ENCODE assay signal across 8 cellular contexts in the genomic region with DNA sequence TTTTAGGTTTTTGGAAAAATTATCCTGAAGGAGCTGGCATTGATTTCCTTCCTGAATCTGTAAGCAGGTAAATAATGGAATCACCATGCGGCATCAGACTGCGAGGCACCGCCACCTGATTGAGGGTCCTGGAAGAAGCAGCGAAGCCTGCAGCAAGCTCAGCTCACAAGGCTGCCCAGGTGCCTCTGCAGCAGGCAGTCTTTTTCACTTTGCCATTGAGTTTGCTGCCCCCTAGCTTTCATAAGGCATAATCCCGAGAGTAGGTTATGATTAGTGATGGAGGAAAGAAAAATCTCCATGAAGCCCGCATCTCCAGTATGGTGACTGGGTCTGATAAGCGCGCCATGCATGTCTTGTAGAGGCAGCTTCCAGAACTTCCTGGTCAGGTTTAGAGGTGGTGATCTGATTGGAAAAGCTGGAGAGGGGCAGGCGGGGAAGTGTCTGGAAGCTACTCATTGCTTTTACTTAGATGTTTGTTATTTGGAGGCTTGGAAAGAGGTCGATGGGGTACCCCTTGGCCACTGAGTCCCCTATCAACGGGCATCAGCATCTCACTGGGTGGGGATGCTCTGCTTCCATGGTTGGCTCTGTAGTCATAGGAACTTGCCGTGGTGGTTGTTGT. TPM values are rescaled to one million over a fixed set of nuclear protein-coding genes. Genes with fewer than 3 reads are reported as not detected.
DNase-seq lines count a peak whose midpoint lies in the region; TF ChIP-seq lines count a peak whose summit lies in the region.

No MANE protein-coding gene starts in this region.

- in situ Hi-C loops in astrocyte of the cerebellum (cut with HindIII; ENCODE audit: low sequenced_read_pairs) = no loop called here

- no peak overlapping the region for H3K27ac ChIP-seq in 22Rv1
- H3K27ac ChIP-seq in OCI-LY7 (ENCODE audit: low read depth, low read length, poor library complexity, severe bottlenecking) = no peak overlapping the region
- H3K27ac ChIP-seq in spleen = no peak overlapping the region

- no peaks in the 10 kb centered on the region for H3K27me3 ChIP-seq in spleen (replicated peaks in 1 of 7)

- H3K9me3 ChIP-seq in OCI-LY7 (ENCODE audit: low read length) (no peaks in the 10 kb centered on the region), spleen (no peaks in the 10 kb centered on the region)

- H3K4me2 ChIP-seq in OCI-LY7 (ENCODE audit: low read length) = no peak overlapping the region

- TF ChIP-seq POLR2A in spleen (IDR thresholded peaks at IDR 0.05) = no peak

- no peaks in the 10 kb centered on the region for H3K9me2 ChIP-seq in OCI-LY7 (ENCODE audit: insufficient read depth, low read length)

- peak; percentile 81 for TF ChIP-seq CTCF in 22Rv1 (IDR thresholded peaks at IDR 0.05)
- peak; percentile 91 for TF ChIP-seq CTCF in OCI-LY7 (conservative IDR thresholded peaks at IDR 0.05; ENCODE audit: low read length)
- TF ChIP-seq CTCF in astrocyte of the cerebellum (IDR thresholded peaks at IDR 0.05; ENCODE audit: low read depth, low read length, missing control alignments) = peak; percentile 83
- peak in 10 of 11 experiments; percentile 47 to 77 (median 70) for TF ChIP-seq CTCF in spleen (IDR thresholded peaks at IDR 0.05 in 8 of 11, conservative IDR thresholded peaks at IDR 0.05 in 3 of 11)

- no peak overlapping the region for H2AFZ ChIP-seq in OCI-LY7 (ENCODE audit: low read length)

- CTCF ChIA-PET in OCI-LY7 (lab: Charles Lee; ENCODE audit: unreplicated experiment) = interaction anchor here (0.6 to 1.5 kb wide), 8 partner anchors 12 to 464 kb away, joined by 3 to 6 read pairs (median 4); no protein-coding TSS in a partner anchor

- DNase-seq in ELF-1 (ENCODE audit: low read depth, low spot score) = peak; percentile 70
- peak; percentile 67 for DNase-seq in HuH-7 (ENCODE audit: low spot score)
- peak; percentile 82 for DNase-seq in OCI-LY7 (ENCODE audit: low spot score)
- peak; percentile 43 for DNase-seq in astrocyte of the cerebellum (ENCODE audit: low read depth)
- DNase-seq in iPS DF 19.7 (ENCODE audit: low read depth, low spot score) = peak; percentile 48
- DNase-seq in spleen = no peak
- DNase-seq in effector CD8-positive, alpha-beta T cell (lab: John Stamatoyannopoulos, UW) = no peak

- POLR2A ChIA-PET in OCI-LY7 (lab: Charles Lee) = interaction anchor here (0.6 to 2.3 kb wide), 16 partner anchors 10 to 434 kb away, joined by 3 to 16 read pairs (median 3); no protein-coding TSS in a partner anchor

- 48 to 57% (median 56%) methylated on average over 12 of the region's 12 CpGs for WGBS in spleen, 5 donors

- intact Hi-C loops in OCI-LY7 (cut with micrococcal nuclease; ENCODE audit: unreplicated experiment) = loop anchor here (1.0 to 10.0 kb wide), 5 partner anchors 51 to 461 kb away; no protein-coding TSS in a partner anchor
- intact Hi-C loops in spleen (cut with DNase I; ENCODE audit: low total_unique reads) = loop anchor here (5.0 kb wide), 1 partner anchor 313 kb away; no protein-coding TSS in a partner anchor

- H3K4me3 ChIP-seq in OCI-LY7 (ENCODE audit: low read depth, low read length, poor library complexity, severe bottlenecking) (no peak overlapping the region), astrocyte of the cerebellum (ENCODE audit: low read depth, low read length) (no peak overlapping the region), spleen (no peak overlapping the region)

- H3K36me3 ChIP-seq in OCI-LY7 (ENCODE audit: insufficient read depth, low read length) = no peaks in the 10 kb centered on the region
- H3K36me3 ChIP-seq in spleen = no peaks in the 10 kb centered on the region

- no peaks in the 10 kb centered on the region for H4K20me1 ChIP-seq in OCI-LY7 (ENCODE audit: insufficient read depth, low read length)

- no peaks in the 10 kb centered on the region for H3K79me2 ChIP-seq in OCI-LY7 (ENCODE audit: insufficient read depth, low read depth, low read length)

- BruUV-seq in OCI-LY7 (replicated peaks; lab: Mats Ljungman, UMichigan) = no TSS peak

- H3K4me1 ChIP-seq in OCI-LY7 (ENCODE audit: insufficient read depth, low read length, poor library complexity, severe bottlenecking) = no peaks in the 10 kb centered on the region
- no peaks in the 10 kb centered on the region for H3K4me1 ChIP-seq in spleen

RNA-seq across cellular contexts. Expression of a gene that starts 26.7 kb away (rescaled TPM):
- not detected in 2 replicates for total RNA-seq in OCI-LY7 (2014; rRNA removed; shearing (Covaris generic))
- total RNA-seq in OCI-LY7 (2022) (not detected in 2 replicates), spleen (not detected)
- not detected for polyA plus RNA-seq in spleen

Comparison
In these comparisons a context has a peak if more than half of its experiments do, and no peak if none do; other contexts are left out.
1. DNase-seq: peak in ELF-1 (single experiment), HuH-7 (single experiment), OCI-LY7 (single experiment), astrocyte of the cerebellum (single experiment) and iPS DF 19.7 (single experiment); none in spleen (single experiment) and effector CD8-positive, alpha-beta T cell (single experiment).
2. Peak in every context shown above with its lines, with median percentiles within 50 percentile points of each other: CTCF ChIP-seq.